1 cellular context compared by ENCODE assay signal in the genomic region with DNA sequence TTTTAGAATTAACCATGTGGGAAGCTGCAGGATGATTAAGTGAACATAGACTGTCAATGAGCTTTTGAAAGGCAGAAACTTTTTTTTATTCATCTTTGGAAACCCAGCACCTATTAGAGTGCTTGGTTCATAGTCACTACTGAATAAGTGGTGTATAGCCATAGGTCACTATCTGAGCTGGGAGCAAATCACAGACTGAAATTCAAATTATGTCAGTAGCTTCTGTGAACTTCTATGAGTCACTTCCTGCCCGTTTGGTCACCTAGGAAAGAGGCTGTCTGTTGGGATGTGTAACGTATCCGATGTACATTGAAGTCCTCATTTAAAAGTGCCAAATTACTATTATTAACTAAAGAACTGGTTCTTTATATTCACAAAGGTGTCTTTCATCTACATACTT.
TF ChIP-seq lines count a peak whose summit lies in the region.

No MANE protein-coding gene starts in this region.

TF ChIP-seq in K562, 482 proteins besides CTCF, POLR2A, EP300 and RAD21 (continued from another document):
- TF ChIP-seq, protein P1, sequence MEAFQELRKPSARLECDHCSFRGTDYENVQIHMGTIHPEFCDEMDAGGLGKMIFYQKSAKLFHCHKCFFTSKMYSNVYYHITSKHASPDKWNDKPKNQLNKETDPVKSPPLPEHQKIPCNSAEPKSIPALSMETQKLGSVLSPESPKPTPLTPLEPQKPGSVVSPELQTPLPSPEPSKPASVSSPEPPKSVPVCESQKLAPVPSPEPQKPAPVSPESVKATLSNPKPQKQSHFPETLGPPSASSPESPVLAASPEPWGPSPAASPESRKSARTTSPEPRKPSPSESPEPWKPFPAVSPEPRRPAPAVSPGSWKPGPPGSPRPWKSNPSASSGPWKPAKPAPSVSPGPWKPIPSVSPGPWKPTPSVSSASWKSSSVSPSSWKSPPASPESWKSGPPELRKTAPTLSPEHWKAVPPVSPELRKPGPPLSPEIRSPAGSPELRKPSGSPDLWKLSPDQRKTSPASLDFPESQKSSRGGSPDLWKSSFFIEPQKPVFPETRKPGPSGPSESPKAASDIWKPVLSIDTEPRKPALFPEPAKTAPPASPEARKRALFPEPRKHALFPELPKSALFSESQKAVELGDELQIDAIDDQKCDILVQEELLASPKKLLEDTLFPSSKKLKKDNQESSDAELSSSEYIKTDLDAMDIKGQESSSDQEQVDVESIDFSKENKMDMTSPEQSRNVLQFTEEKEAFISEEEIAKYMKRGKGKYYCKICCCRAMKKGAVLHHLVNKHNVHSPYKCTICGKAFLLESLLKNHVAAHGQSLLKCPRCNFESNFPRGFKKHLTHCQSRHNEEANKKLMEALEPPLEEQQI (IDR thresholded peaks at IDR 0.05), result 0 out of 2 replicates have a peak, but pooled peaks have one; percentile 21
- TF ChIP-seq FOXM1 (IDR thresholded peaks at IDR 0.05; ENCODE audit: low read depth) (peak; percentile 83), FOXM1 (CRISPR knock-in tag; IDR thresholded peaks at IDR 0.05; ENCODE audit: low read depth) (no peak), MYBL2 (IDR thresholded peaks at IDR 0.05; ENCODE audit: low read depth) (peak; percentile 81), MYBL2 (CRISPR knock-in tag; IDR thresholded peaks at IDR 0.05; ENCODE audit: borderline replicate concordance) (no peak), MIER1 (IDR thresholded peaks at IDR 0.05; ENCODE audit: low read depth) (no peak), CREM (IDR thresholded peaks at IDR 0.05; ENCODE audit: low read depth) (peak; percentile 28; the same call in 1 of the 2 replicates), MYNN (IDR thresholded peaks at IDR 0.05) (no peak), MYNN (CRISPR knock-in tag; IDR thresholded peaks at IDR 0.05) (no peak)
- TF ChIP-seq, protein P2, sequence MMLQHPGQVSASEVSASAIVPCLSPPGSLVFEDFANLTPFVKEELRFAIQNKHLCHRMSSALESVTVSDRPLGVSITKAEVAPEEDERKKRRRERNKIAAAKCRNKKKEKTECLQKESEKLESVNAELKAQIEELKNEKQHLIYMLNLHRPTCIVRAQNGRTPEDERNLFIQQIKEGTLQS (IDR thresholded peaks at IDR 0.05), result peak; percentile 53
- TF ChIP-seq, protein P2 (CRISPR knock-in tag; conservative IDR thresholded peaks at IDR 0.05), result no peak
- TF ChIP-seq, protein P3, sequence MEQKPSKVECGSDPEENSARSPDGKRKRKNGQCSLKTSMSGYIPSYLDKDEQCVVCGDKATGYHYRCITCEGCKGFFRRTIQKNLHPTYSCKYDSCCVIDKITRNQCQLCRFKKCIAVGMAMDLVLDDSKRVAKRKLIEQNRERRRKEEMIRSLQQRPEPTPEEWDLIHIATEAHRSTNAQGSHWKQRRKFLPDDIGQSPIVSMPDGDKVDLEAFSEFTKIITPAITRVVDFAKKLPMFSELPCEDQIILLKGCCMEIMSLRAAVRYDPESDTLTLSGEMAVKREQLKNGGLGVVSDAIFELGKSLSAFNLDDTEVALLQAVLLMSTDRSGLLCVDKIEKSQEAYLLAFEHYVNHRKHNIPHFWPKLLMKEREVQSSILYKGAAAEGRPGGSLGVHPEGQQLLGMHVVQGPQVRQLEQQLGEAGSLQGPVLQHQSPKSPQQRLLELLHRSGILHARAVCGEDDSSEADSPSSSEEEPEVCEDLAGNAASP (IDR thresholded peaks at IDR 0.05), result no peak
